Comparison of ENCODE assay signal across 32 cellular contexts in the genomic region with DNA sequence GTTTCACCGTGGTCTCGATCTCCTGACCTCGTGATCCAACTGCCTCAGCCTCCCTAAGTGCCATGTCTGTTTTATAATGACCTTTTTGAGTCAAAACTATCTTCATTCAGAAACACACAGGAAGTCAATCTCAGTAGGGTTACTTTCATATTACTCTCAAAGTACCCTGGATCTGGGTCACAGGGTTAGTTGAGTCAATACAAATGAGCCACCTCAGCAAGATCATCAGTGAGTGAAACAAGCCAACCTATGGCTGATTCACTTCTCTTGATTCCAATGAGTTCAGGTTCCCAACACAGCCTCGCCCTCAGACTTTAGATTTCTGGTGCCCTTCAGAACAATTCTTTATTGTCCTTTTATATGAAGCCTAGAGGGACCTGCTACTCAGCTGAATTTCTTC.
"Had no signal": no experiment of that assay in that cellular context is flagged by ENCODE, and none has a peak within 500 bp of the region (broad histone marks: within the 10 kb centered on the region; RNA-seq: fewer than 3 reads in every experiment).

No MANE protein-coding gene starts in this region.

- ATAC-seq: Panc1, Right ventricle myocardium inferior, SK-N-SH treated with all-trans-retinoic acid at 6 μM for 48 hours had no signal

- H3K36me3 ChIP-seq: MG63, SJCRH30 had no signal

- H3K4me3 ChIP-seq: MG63, PC-9, SJCRH30, SK-N-MC had no signal

- H3K27ac ChIP-seq: PC-9, RWPE1, SJCRH30, SK-N-MC had no signal

- H3K27me3 ChIP-seq: MG63, SJCRH30 had no signal

- H3K4me2 ChIP-seq: PC-9 had no signal

- H2AFZ ChIP-seq: PC-9 had no signal

- DNase-seq: Kasumi-1, KG1, MG63, NCI-H1048, NCI-H1092 treated with DMSO at 0.1 percent for 48 hours, NCI-H1105 treated with DMSO at 0.1 percent for 48 hours, NCI-H1417, NCI-H1436, NCI-H146, NCI-H1694, NCI-H187, NCI-H1930, NCI-H2029 treated with DMSO at 0.1 percent for 48 hours, NCI-H2081 treated with DMSO at 0.1 percent for 48 hours, NCI-H2107, NCI-H2171, NCI-H226, NCI-H446 treated with DMSO at 0.1 percent for 48 hours, NCI-H510A, NCI-H524, NCI-H526, NCI-H69, NCI-H748 treated with DMSO at 0.1 percent for 48 hours, PC-9, SHP77, SIG-M5, SJCRH30 had no signal
